Comparison of ENCODE assay signal across 9 cellular contexts in genomic region chr2:134287323-134287722, GRCh38. TPM values are rescaled to one million over a fixed set of nuclear protein-coding genes. Genes with fewer than 3 reads are reported as not detected.
DNase-seq lines count a peak whose midpoint lies in the region; ATAC-seq and TF ChIP-seq lines count a peak whose summit lies in the region.
"Had no signal": no experiment of that assay in that cellular context is flagged by ENCODE, and none has a peak within 500 bp of the region (broad histone marks: within the 10 kb centered on the region; RNA-seq: fewer than 3 reads in every experiment).

No MANE protein-coding gene starts in this region.

- peaks cover 21% of the 10 kb centered on the region for H3K4me1 Mint-ChIP-seq in activated CD4-positive, alpha-beta memory T cell treated with anti-CD3 and anti-CD28 coated beads for 36 hours (ENCODE audit: low read depth)

- CTCF ChIA-PET in activated CD4-positive, alpha-beta memory T cell treated with anti-CD3 and anti-CD28 coated beads for 36 hours (lab: Charles Lee) = interaction anchor here (0.8 to 4.3 kb wide), 3 partner anchors 42 to 169 kb away, joined by 3 to 17 read pairs (median 5); no protein-coding TSS in a partner anchor

- 0 out of 2 replicates have a peak overlapping the region, but pooled peaks have one; percentile 6 for H3K4me3 ChIP-seq in GM12865 (ENCODE audit: low read depth, low read length)

- intact Hi-C loops in activated CD4-positive, alpha-beta memory T cell treated with anti-CD3 and anti-CD28 coated beads for 36 hours (cut with micrococcal nuclease) = loop anchor here (10.0 kb wide), 1 partner anchor 627 kb away; the partner anchor contains the start of gene CCNT2

- H3K9me3 Mint-ChIP-seq in activated CD4-positive, alpha-beta memory T cell treated with anti-CD3 and anti-CD28 coated beads for 36 hours = no peaks in the 10 kb centered on the region

- ATAC-seq in GM19395 (IDR thresholded peaks at IDR 0.05; ENCODE audit: unreplicated experiment) (peak; percentile 51), HG03060 (IDR thresholded peaks at IDR 0.05; ENCODE audit: low read depth, unreplicated experiment) (peak; percentile 30)

- no peaks in the 10 kb centered on the region for H3K27me3 Mint-ChIP-seq in activated CD4-positive, alpha-beta memory T cell treated with anti-CD3 and anti-CD28 coated beads for 36 hours

- POLR2A ChIA-PET in activated CD4-positive, alpha-beta memory T cell treated with anti-CD3 and anti-CD28 coated beads for 36 hours (lab: Charles Lee) = interaction anchor here (1.0 kb wide), 1 partner anchor 13 kb away, joined by 3 read pairs; no protein-coding TSS in a partner anchor

- H3K27ac Mint-ChIP-seq in activated CD4-positive, alpha-beta memory T cell treated with anti-CD3 and anti-CD28 coated beads for 36 hours = no peak overlapping the region

- TF ChIP-seq CTCF in GM12865 (IDR thresholded peaks at IDR 0.05; ENCODE audit: insufficient read depth, low read depth, low read length, missing control alignments) = no peak

- no peak overlapping the region for H3K4me3 Mint-ChIP-seq in activated CD4-positive, alpha-beta memory T cell treated with anti-CD3 and anti-CD28 coated beads for 36 hours

- H3K36me3 Mint-ChIP-seq in activated CD4-positive, alpha-beta memory T cell treated with anti-CD3 and anti-CD28 coated beads for 36 hours = no peaks in the 10 kb centered on the region

- DNase-seq in GM12865 (ENCODE audit: low read depth) (peak; percentile 88), foreskin melanocyte (no peak), SIG-M5 treated with dmso at 0.1 percent for 504 hours (lab: John Stamatoyannopoulos, UW; ENCODE audit: unreplicated experiment) (no peak), NCI-H1105 (lab: John Stamatoyannopoulos, UW) (no peak), pons (ENCODE audit: low spot score) (no peak)
- peak; percentile 49 for DNase-seq in activated CD4-positive, alpha-beta memory T cell treated with anti-CD3 and anti-CD28 coated beads for 36 hours
- DNase-seq: caudate nucleus had no signal

RNA-seq across cellular contexts. Expression of gene MGAT5, which starts 33.5 kb away (rescaled TPM):
- 10 to 100 TPM; 33.6 to 38.3 TPM for total RNA-seq in activated CD4-positive, alpha-beta memory T cell treated with anti-CD3 and anti-CD28 coated beads for 36 hours

Comparison
In these comparisons a context has a peak if more than half of its experiments do, and no peak if none do; other contexts are left out.
1. DNase-seq: peak in GM12865 (single experiment) and activated CD4-positive, alpha-beta memory T cell treated with anti-CD3 and anti-CD28 coated beads for 36 hours (single experiment); none in foreskin melanocyte (single experiment), SIG-M5 treated with dmso at 0.1 percent for 504 hours (single experiment), NCI-H1105 (single experiment) and pons (single experiment).